ENCODE assay signal across 18 cellular contexts in genomic region chr2:208017721-208018120, GRCh38. TPM values are rescaled to one million over a fixed set of nuclear protein-coding genes. Genes with fewer than 3 reads are reported as not detected.
DNase-seq lines count a peak whose midpoint lies in the region; ATAC-seq lines count a peak whose summit lies in the region.
"Had no signal": no experiment of that assay in that cellular context is flagged by ENCODE, and none has a peak within 500 bp of the region (broad histone marks: within the 10 kb centered on the region; RNA-seq: fewer than 3 reads in every experiment).

No MANE protein-coding gene starts in this region.

- no peaks in the 10 kb centered on the region for H3K9me3 Mint-ChIP-seq in activated naive CD8-positive, alpha-beta T cell treated with anti-CD3 and anti-CD28 coated beads for 36 hours
- H3K9me3 Mint-ChIP-seq: H9, neural progenitor cell had no signal

- peaks cover 12% of the 10 kb centered on the region for H3K36me3 Mint-ChIP-seq in activated naive CD8-positive, alpha-beta T cell treated with anti-CD3 and anti-CD28 coated beads for 36 hours
- H3K36me3 Mint-ChIP-seq: neural progenitor cell had no signal

- DNase-seq in activated CD4-positive, alpha-beta T cell treated with anti-CD3 and anti-CD28 coated beads for 48 hours: peak; percentile 6
- no peak for DNase-seq in activated CD4-positive, alpha-beta T cell treated with anti-CD3 and anti-CD28 coated beads for 4 hours
- DNase-seq in CMK (ENCODE audit: low read depth) (peak; percentile 52), NCI-H748 (lab: John Stamatoyannopoulos, UW; ENCODE audit: unreplicated experiment) (no peak)
- DNase-seq in activated naive CD8-positive, alpha-beta T cell treated with anti-CD3 and anti-CD28 coated beads for 36 hours: no peak
- DNase-seq in stimulated activated CD8-positive, alpha-beta memory T cell treated with anti-CD3 and anti-CD28 coated beads, Interleukin-4, amount 100 ng/mL, for 48 hours: peak; percentile 40
- DNase-seq: activated CD4-positive, CD25-positive, alpha-beta regulatory T cell treated with anti-CD3 and anti-CD28 coated beads, Interleukin-2, amount 50 U/mL, for 72 hours; cortex of kidney; H9; midbrain; NCI-H1105; NCI-H524 treated with DMSO at 0.1 percent for 48 hours; SK-N-SH; stimulated activated CD4-positive, alpha-beta T cell treated with anti-CD3 and anti-CD28 coated beads, Interleukin-1b, Interleukin-23, amount 100 ng/mL, for 48 hours; T-helper 9 cell had no signal

- peak overlapping the region; percentile 71 for H3K27ac Mint-ChIP-seq in activated naive CD8-positive, alpha-beta T cell treated with anti-CD3 and anti-CD28 coated beads for 36 hours

- H3K4me3 Mint-ChIP-seq in activated naive CD8-positive, alpha-beta T cell treated with anti-CD3 and anti-CD28 coated beads for 36 hours: peak overlapping the region; percentile 26
- H3K4me3 Mint-ChIP-seq: H9, neural progenitor cell had no signal

- H3K27me3 Mint-ChIP-seq in activated naive CD8-positive, alpha-beta T cell treated with anti-CD3 and anti-CD28 coated beads for 36 hours: no peaks in the 10 kb centered on the region

- ATAC-seq in GM21786 (IDR thresholded peaks at IDR 0.05; ENCODE audit: unreplicated experiment) (no peak), GM21717 (IDR thresholded peaks at IDR 0.05; ENCODE audit: unreplicated experiment) (no peak)

- peaks cover 38% of the 10 kb centered on the region for H3K4me1 Mint-ChIP-seq in activated naive CD8-positive, alpha-beta T cell treated with anti-CD3 and anti-CD28 coated beads for 36 hours

RNA-seq across cellular contexts. Expression of gene PLEKHM3, which starts 7.6 kb away (rescaled TPM):
- total RNA-seq in activated naive CD8-positive, alpha-beta T cell treated with anti-CD3 and anti-CD28 coated beads for 36 hours: 1 to 10 TPM; 4.5 to 4.8 TPM

Comparison
In these comparisons a context has a peak if more than half of its experiments do, and no peak if none do; other contexts are left out.
1. DNase-seq: peak in activated CD4-positive, alpha-beta T cell treated with anti-CD3 and anti-CD28 coated beads for 48 hours (single experiment), CMK (single experiment) and stimulated activated CD8-positive, alpha-beta memory T cell treated with anti-CD3 and anti-CD28 coated beads, Interleukin-4, amount 100 ng/mL, for 48 hours (single experiment); none in activated CD4-positive, alpha-beta T cell treated with anti-CD3 and anti-CD28 coated beads for 4 hours (0 of 2), activated naive CD8-positive, alpha-beta T cell treated with anti-CD3 and anti-CD28 coated beads for 36 hours (single experiment) and NCI-H748 (single experiment).